Comparison of ENCODE assay signal across 1 cellular context in genomic region chr2:177693658-177694334, GRCh38.
TF ChIP-seq lines count a peak whose summit lies in the region.

No MANE protein-coding gene starts in this region.

TF ChIP-seq in K562, 482 proteins besides CTCF, POLR2A, EP300 and RAD21 (continued from another document and continues in another):
- no peak for TF ChIP-seq ZNF277 (CRISPR knock-in tag; IDR thresholded peaks at IDR 0.05; ENCODE audit: borderline replicate concordance)
- no peak for TF ChIP-seq BDP1 (IDR thresholded peaks at IDR 0.05; ENCODE audit: insufficient read depth, insufficient read length)
- no peak for TF ChIP-seq ZFPM2 (CRISPR knock-in tag; IDR thresholded peaks at IDR 0.05)
- TF ChIP-seq ZNF398 (CRISPR knock-in tag; IDR thresholded peaks at IDR 0.05) = no peak
- TF ChIP-seq PHF20 (IDR thresholded peaks at IDR 0.05; ENCODE audit: partially characterized antibody) = no peak
- TF ChIP-seq SAFB2 (IDR thresholded peaks at IDR 0.05; ENCODE audit: borderline replicate concordance, low read depth, low read length, severe bottlenecking) = no peak
- no peak for TF ChIP-seq PATZ1 (CRISPR knock-in tag; IDR thresholded peaks at IDR 0.05; ENCODE audit: borderline replicate concordance)
- TF ChIP-seq SFPQ (IDR thresholded peaks at IDR 0.05; ENCODE audit: low read depth, low read length) = no peak
- TF ChIP-seq PCBP1 (IDR thresholded peaks at IDR 0.05; ENCODE audit: low read depth, low read length, poor library complexity, severe bottlenecking) = no peak
- no peak for TF ChIP-seq SMARCB1 (IDR thresholded peaks at IDR 0.05; ENCODE audit: insufficient read length, low read depth)
- no peak for TF ChIP-seq ZNF444 (CRISPR knock-in tag; IDR thresholded peaks at IDR 0.05)
- no peak for TF ChIP-seq ZNF76 (CRISPR knock-in tag; IDR thresholded peaks at IDR 0.05; ENCODE audit: borderline replicate concordance)
- TF ChIP-seq PHB (CRISPR knock-in tag; IDR thresholded peaks at IDR 0.05) = no peak
- peak; percentile 42; the same call in 1 of the 2 replicates for TF ChIP-seq TCF7 (IDR thresholded peaks at IDR 0.05; ENCODE audit: borderline replicate concordance)
- TF ChIP-seq MXD1 (CRISPR knock-in tag; IDR thresholded peaks at IDR 0.05; ENCODE audit: borderline replicate concordance, poor library complexity, severe bottlenecking) = no peak
- no peak for TF ChIP-seq SREBF1 (IDR thresholded peaks at IDR 0.05; ENCODE audit: borderline replicate concordance, low read depth, low read length)
- peak; percentile 86 for TF ChIP-seq KLF16 (IDR thresholded peaks at IDR 0.05)
- TF ChIP-seq ATF3 (IDR thresholded peaks at IDR 0.05) = peak; percentile 97
- peak; percentile 83 for TF ChIP-seq ATF3 (CRISPR knock-in tag; conservative IDR thresholded peaks at IDR 0.05)
- TF ChIP-seq POLR3A (IDR thresholded peaks at IDR 0.05; ENCODE audit: borderline replicate concordance, extremely low read depth, insufficient read depth, insufficient read length) = no peak
- TF ChIP-seq ZNF124 (CRISPR knock-in tag; IDR thresholded peaks at IDR 0.05) = no peak
- TF ChIP-seq ILK (tag; IDR thresholded peaks at IDR 0.05; ENCODE audit: borderline replicate concordance, low read depth) = no peak
- TF ChIP-seq ATF6 (CRISPR knock-in tag; IDR thresholded peaks at IDR 0.05) = no peak
- TF ChIP-seq ZNF212 (CRISPR knock-in tag; IDR thresholded peaks at IDR 0.05) = no peak
- no peak for TF ChIP-seq ZNF280A (IDR thresholded peaks at IDR 0.05; ENCODE audit: low read depth, partially characterized antibody)
- no peak for TF ChIP-seq PTRF (tag; IDR thresholded peaks at IDR 0.05)
- TF ChIP-seq DDX20 (tag; IDR thresholded peaks at IDR 0.05; ENCODE audit: low read depth) = 0 out of 2 replicates have a peak, but pooled peaks have one; percentile 23
- no peak for TF ChIP-seq ZFP36 (IDR thresholded peaks at IDR 0.05; ENCODE audit: low read depth, low read length, partially characterized antibody)
- TF ChIP-seq HDGF (IDR thresholded peaks at IDR 0.05) = no peak
- TF ChIP-seq PTBP1 (IDR thresholded peaks at IDR 0.05; ENCODE audit: low read depth, low read length) = no peak
- TF ChIP-seq CHAMP1 (IDR thresholded peaks at IDR 0.05) = peak; percentile 66; the same call in 1 of the 2 replicates
- 0 out of 2 replicates have a peak, but pooled peaks have one; percentile 6 for TF ChIP-seq ZNF668 (CRISPR knock-in tag; IDR thresholded peaks at IDR 0.05)
- no peak for TF ChIP-seq TSHZ1 (CRISPR knock-in tag; IDR thresholded peaks at IDR 0.05)
